21 cellular contexts compared by ENCODE assay signal in genomic region chr18:69000366-69000765, GRCh38.
DNase-seq lines count a peak whose midpoint lies in the region; ATAC-seq and TF ChIP-seq lines count a peak whose summit lies in the region.
"Had no signal": no experiment of that assay in that cellular context is flagged by ENCODE, and none has a peak within 500 bp of the region (broad histone marks: within the 10 kb centered on the region; RNA-seq: fewer than 3 reads in every experiment).

No MANE protein-coding gene starts in this region.

- no peak overlapping the region for H2AFZ ChIP-seq in mesenchymal stem cell (ENCODE audit: low read depth, low read length)
- H2AFZ ChIP-seq: PC-9 had no signal

- no peaks in the 10 kb centered on the region for H3K4me1 ChIP-seq in mesenchymal stem cell (ENCODE audit: control insufficient read depth, insufficient read depth, low read depth, low read length)
- H3K4me1 ChIP-seq: A549 had no signal

- H2BK120ac ChIP-seq in mesenchymal stem cell (ENCODE audit: low read depth, low read length) = no peak overlapping the region

- no peak overlapping the region for H3K27ac ChIP-seq in mesenchymal stem cell (ENCODE audit: low read length, poor library complexity, severe bottlenecking)
- H3K27ac ChIP-seq: A549, PC-9, RWPE1, SK-N-MC had no signal

- no peak overlapping the region for H4K91ac ChIP-seq in mesenchymal stem cell (ENCODE audit: low read length)

- no peak overlapping the region for H2BK15ac ChIP-seq in mesenchymal stem cell (ENCODE audit: low read depth, poor library complexity, severe bottlenecking)

- no peak overlapping the region for H3K18ac ChIP-seq in mesenchymal stem cell (ENCODE audit: low read depth in 1 of 2, low read length in 2 of 2)

- H3K27me3 ChIP-seq in mesenchymal stem cell (ENCODE audit: control insufficient read depth in 1 of 2, insufficient read depth in 1 of 2, low read length in 2 of 2) = no peaks in the 10 kb centered on the region

- no peak overlapping the region for H2AK5ac ChIP-seq in mesenchymal stem cell (ENCODE audit: low read length, severe bottlenecking)

- no peaks in the 10 kb centered on the region for H3K79me1 ChIP-seq in mesenchymal stem cell (replicated peaks; ENCODE audit: low read length, poor library complexity, severe bottlenecking)

- no peak overlapping the region for H3K23ac ChIP-seq in mesenchymal stem cell (ENCODE audit: low read length in 2 of 2)

- no peak overlapping the region for H3K9ac ChIP-seq in mesenchymal stem cell (ENCODE audit: low read length)

- ATAC-seq in HG03565 (IDR thresholded peaks at IDR 0.05; ENCODE audit: unreplicated experiment) = no peak
- ATAC-seq: A549 had no signal

- H3K4me3 ChIP-seq in cardiac fibroblast (replicated peaks in 1 of 2; ENCODE audit: low read depth in 2 of 2, low read length in 2 of 2) (no peak overlapping the region), mesenchymal stem cell (ENCODE audit: insufficient read depth in 1 of 2, low read depth in 1 of 2, low read length in 2 of 2) (no peak overlapping the region)
- H3K4me3 ChIP-seq: A549, PC-9, SK-N-MC had no signal

- no CpG with 5 or more reads among the region's 1 CpG for WGBS in mesenchymal stem cell

- no peak overlapping the region for H3K14ac ChIP-seq in mesenchymal stem cell (ENCODE audit: low read length in 2 of 2)

- H3K9me3 ChIP-seq in mesenchymal stem cell (ENCODE audit: control insufficient read depth, low read length) = no peaks in the 10 kb centered on the region
- H3K9me3 ChIP-seq: A549 had no signal

- no peak overlapping the region for H2BK5ac ChIP-seq in mesenchymal stem cell (ENCODE audit: low read depth, low read length, poor library complexity, severe bottlenecking)

- no peak for TF ChIP-seq CTCF in cardiac fibroblast (IDR thresholded peaks at IDR 0.05; ENCODE audit: low read depth, low read length)

- H3K36me3 ChIP-seq in mesenchymal stem cell (ENCODE audit: control insufficient read depth in 1 of 2, insufficient read depth in 2 of 2, low read depth in 1 of 2, low read length in 2 of 2) = no peaks in the 10 kb centered on the region

- no peak overlapping the region for H2BK12ac ChIP-seq in mesenchymal stem cell (ENCODE audit: low read length in 2 of 2)

- H4K8ac ChIP-seq in mesenchymal stem cell (ENCODE audit: low read length) = no peak overlapping the region

- DNase-seq in EH (ENCODE audit: low read depth) (peak; percentile 12), OCI-M1 (lab: John Stamatoyannopoulos, UW) (peak; percentile 54), cardiac fibroblast (ENCODE audit: low read depth in 2 of 2) (peak; percentile 28 to 52), mesenchymal stem cell (peak; percentile 50), mucosa of gallbladder (ENCODE audit: low spot score) (no peak), kidney glomerular epithelial cell (lab: John Stamatoyannopoulos, UW) (no peak)
- DNase-seq: DMS79, H9, KG1, NCI-H1694, NCI-H2081 treated with DMSO at 0.1 percent for 48 hours, NCI-H2171 treated with DMSO at 0.1 percent for 48 hours, NCI-H446, NCI-H526, PC-9, SHP77 treated with DMSO at 0.1 percent for 48 hours, SW 1271 had no signal

- H3K4ac ChIP-seq in mesenchymal stem cell (ENCODE audit: low read depth in 1 of 2, low read length in 2 of 2) = no peak overlapping the region

- no peak overlapping the region for H3K4me2 ChIP-seq in mesenchymal stem cell (ENCODE audit: low read length, poor library complexity, severe bottlenecking)
- H3K4me2 ChIP-seq: A549, PC-9 had no signal

Comparison
In these comparisons a context has a peak if more than half of its experiments do, and no peak if none do; other contexts are left out.
1. DNase-seq: peak in EH (single experiment), OCI-M1 (single experiment), cardiac fibroblast (2 of 2) and mesenchymal stem cell (single experiment); none in mucosa of gallbladder (single experiment) and kidney glomerular epithelial cell (single experiment).